1 cellular context compared by ENCODE assay signal in the genomic region with DNA sequence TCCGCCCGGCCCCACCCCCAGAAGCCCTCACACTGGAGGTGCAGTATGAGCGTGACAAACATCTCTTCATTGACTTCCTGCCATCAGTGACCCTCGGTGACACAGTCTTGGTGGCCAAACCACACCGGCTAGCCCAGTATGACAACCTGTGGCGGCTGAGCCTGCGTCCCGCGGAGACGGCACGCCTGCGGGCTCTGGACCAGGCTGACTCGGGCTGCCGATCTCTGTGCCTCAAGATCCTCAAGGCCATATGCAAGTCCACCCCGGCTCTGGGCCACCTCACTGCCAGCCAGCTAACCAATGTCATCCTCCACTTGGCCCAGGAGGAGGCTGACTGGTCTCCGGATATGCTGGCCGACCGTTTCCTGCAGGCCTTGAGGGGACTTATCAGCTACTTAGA.
TF ChIP-seq lines count a peak whose summit lies in the region.

No MANE protein-coding gene starts in this region.

TF ChIP-seq in HepG2, 621 proteins besides CTCF, POLR2A, EP300 and RAD21:
- TF ChIP-seq TFDP2 (CRISPR knock-in tag; IDR thresholded peaks at IDR 0.05): no peak
- TF ChIP-seq AGO2 (optimal IDR thresholded peaks at IDR 0.05; ENCODE audit: low read depth, low read length): peak; percentile 70
- peak; percentile 64 for TF ChIP-seq RBFOX2 (IDR thresholded peaks at IDR 0.05; ENCODE audit: low read depth, low read length)
